Comparison of ENCODE assay signal across 10 cellular contexts in the genomic region with DNA sequence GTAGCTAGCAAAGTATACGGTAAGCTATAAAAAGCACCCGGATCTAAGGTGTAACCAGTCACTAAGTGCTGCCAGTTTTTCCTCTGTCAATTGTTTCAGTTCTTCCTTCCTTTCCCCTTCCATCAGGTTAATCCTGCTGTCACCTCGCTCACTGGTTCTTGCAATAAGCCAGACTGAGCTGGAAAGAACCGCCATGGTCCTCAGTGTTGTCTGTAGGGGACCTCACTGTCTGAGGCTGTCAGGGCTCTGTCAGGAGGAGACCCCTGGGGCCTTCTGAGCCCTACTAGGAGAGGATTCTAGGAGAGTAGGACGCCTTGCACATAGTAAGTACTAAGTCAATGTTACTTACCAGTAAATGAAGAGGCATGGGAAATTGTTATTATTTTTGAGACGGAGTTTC. TPM values are rescaled to one million over a fixed set of nuclear protein-coding genes. Genes with fewer than 3 reads are reported as not detected.
DNase-seq lines count a peak whose midpoint lies in the region; ATAC-seq and TF ChIP-seq lines count a peak whose summit lies in the region.
"Had no signal": no experiment of that assay in that cellular context is flagged by ENCODE, and none has a peak within 500 bp of the region (broad histone marks: within the 10 kb centered on the region; RNA-seq: fewer than 3 reads in every experiment).

No MANE protein-coding gene starts in this region.

- 80 to 83% (median 82%) methylated on average over 6 of the region's 6 CpGs for WGBS in ovary, 3 donors

- H3K9ac ChIP-seq in colonic mucosa (ENCODE audit: low read depth in 2 of 2, low read length in 2 of 2) = peak overlapping the region in 1 of 2 donors; percentile 27

- H3K27me3 ChIP-seq in GM23338 (ENCODE audit: insufficient read depth) (no peaks in the 10 kb centered on the region), ovary (no peaks in the 10 kb centered on the region), colonic mucosa (no peaks in the 10 kb centered on the region)

- intact Hi-C loops in ovary (cut with DNase I) (no loop called here), colonic mucosa (cut with DNase I) (loop anchor here (10.0 kb wide), 1 partner anchor 196 kb away; no protein-coding TSS in a partner anchor)

- no peaks in the 10 kb centered on the region for H3K9me2 ChIP-seq in GM23338 (ENCODE audit: insufficient read depth)

- ATAC-seq in GM23338 = no peak

- H2AFZ ChIP-seq in GM23338 = no peak overlapping the region

- H3K4me2 ChIP-seq in GM23338 = peak overlapping the region; percentile 88

- no peak for TF ChIP-seq POLR2A in ovary (IDR thresholded peaks at IDR 0.05)

- peaks cover 50% of the 10 kb centered on the region for H3K79me2 ChIP-seq in GM23338 (replicated peaks; ENCODE audit: insufficient read depth)

- H3K27ac ChIP-seq in GM23338 (ENCODE audit: low read depth) (no peak overlapping the region), ovary (no peak overlapping the region), colonic mucosa (no peak overlapping the region)

- H3K36me3 Mint-ChIP-seq in GM23338 (ENCODE audit: low read depth) (peaks cover 28% of the 10 kb centered on the region), mesothelial cell of epicardium (peaks cover 6% of the 10 kb centered on the region)
- peaks cover 47% of the 10 kb centered on the region for H3K36me3 Mint-ChIP-seq in activated naive CD8-positive, alpha-beta T cell treated with anti-CD3 and anti-CD28 coated beads for 36 hours

- TF ChIP-seq CTCF in AG04449 (IDR thresholded peaks at IDR 0.05; ENCODE audit: insufficient read depth, low read length, missing control alignments) (no peak), GM23338 (conservative IDR thresholded peaks at IDR 0.05; ENCODE audit: low read depth in 2 of 2) (no peak), mesothelial cell of epicardium (IDR thresholded peaks at IDR 0.05; ENCODE audit: unreplicated experiment) (no peak), ovary (IDR thresholded peaks at IDR 0.05) (no peak), colonic mucosa (IDR thresholded peaks at IDR 0.05) (no peak)

- H3K4me3 Mint-ChIP-seq in GM23338 (peak overlapping the region; percentile 98), mesothelial cell of epicardium (peak overlapping the region; percentile 99)
- peak overlapping the region; percentile 100 for H3K4me3 Mint-ChIP-seq in activated naive CD8-positive, alpha-beta T cell treated with anti-CD3 and anti-CD28 coated beads for 36 hours

- peaks cover 5% of the 10 kb centered on the region for H3K36me3 ChIP-seq in GM23338 (ENCODE audit: insufficient read depth)
- H3K36me3 ChIP-seq in ovary = no peaks in the 10 kb centered on the region
- H3K36me3 ChIP-seq in colonic mucosa = no peaks in the 10 kb centered on the region

- no peak overlapping the region for H3K27ac Mint-ChIP-seq in GM23338
- H3K27ac Mint-ChIP-seq in activated naive CD8-positive, alpha-beta T cell treated with anti-CD3 and anti-CD28 coated beads for 36 hours = peak overlapping the region; percentile 84
- peak overlapping the region; percentile 83 for H3K27ac Mint-ChIP-seq in mesothelial cell of epicardium

- H3K27me3 Mint-ChIP-seq in GM23338 (ENCODE audit: insufficient read depth, low read depth, poor library complexity) (peaks cover 18% of the 10 kb centered on the region), mesothelial cell of epicardium (ENCODE audit: low read depth) (no peaks in the 10 kb centered on the region)
- H3K27me3 Mint-ChIP-seq in activated naive CD8-positive, alpha-beta T cell treated with anti-CD3 and anti-CD28 coated beads for 36 hours = no peaks in the 10 kb centered on the region

- no peaks in the 10 kb centered on the region; the same call in 1 of the 2 replicates for H4K20me1 ChIP-seq in GM23338 (replicated peaks; ENCODE audit: insufficient read depth)

- peaks cover 14% of the 10 kb centered on the region; the same call in 1 of the 2 replicates for H3F3A ChIP-seq in GM23338 (replicated peaks; ENCODE audit: low read depth)

- POLR2A ChIA-PET in AG04449 (lab: Yijun Ruan, JAX) = interaction anchor here (2.8 kb wide), 1 partner anchor 11 kb away, joined by 20 read pairs; no protein-coding TSS in a partner anchor

- H3K4me3 ChIP-seq in AG04449 (ENCODE audit: low read depth, low read length) (peak overlapping the region; percentile 93), GM23338 (peak overlapping the region; percentile 95), ovary (no peak overlapping the region), colonic mucosa (no peak overlapping the region)

- H3K9me3 Mint-ChIP-seq in GM23338 (peaks cover 19% of the 10 kb centered on the region), mesothelial cell of epicardium (peaks cover 7% of the 10 kb centered on the region)
- peaks cover 6% of the 10 kb centered on the region for H3K9me3 Mint-ChIP-seq in activated naive CD8-positive, alpha-beta T cell treated with anti-CD3 and anti-CD28 coated beads for 36 hours

- peaks cover 8% of the 10 kb centered on the region for H3K4me1 Mint-ChIP-seq in GM23338
- H3K4me1 Mint-ChIP-seq in activated naive CD8-positive, alpha-beta T cell treated with anti-CD3 and anti-CD28 coated beads for 36 hours = peaks cover 49% of the 10 kb centered on the region
- peaks cover 33% of the 10 kb centered on the region for H3K4me1 Mint-ChIP-seq in mesothelial cell of epicardium

- DNase-seq in AG04449 (ENCODE audit: low read depth, low spot score) (no peak), GM23338 (ENCODE audit: low spot score) (no peak), mesothelial cell of epicardium (ENCODE audit: low spot score in 2 of 2, unreplicated experiment in 2 of 2) (no peak), ovary (no peak), HT-29 (ENCODE audit: low spot score) (no peak), colonic mucosa (no peak)
- DNase-seq in activated naive CD8-positive, alpha-beta T cell treated with anti-CD3 and anti-CD28 coated beads for 36 hours = no peak
- DNase-seq in stimulated activated CD4-positive, alpha-beta T cell treated with anti-CD3 and anti-CD28 coated beads, Interleukin-12 subunit alpha, Interleukin-12 subunit beta, amount 100 ng/mL, for 4 hours = no peak
- DNase-seq: cerebellar nuclear complex, NCI-H187 treated with DMSO at 0.1 percent for 48 hours had no signal

- CTCF ChIA-PET in AG04449 (lab: Yijun Ruan, JAX) = interaction anchor here (1.2 to 3.7 kb wide), 5 partner anchors 9 to 393 kb away, joined by 3 to 12 read pairs (median 3); no protein-coding TSS in a partner anchor

- TF ChIP-seq EP300 in ovary (IDR thresholded peaks at IDR 0.05) = no peak

- H3K4me1 ChIP-seq in GM23338 (ENCODE audit: insufficient read depth) (peaks cover 10% of the 10 kb centered on the region; the same call in 1 of the 2 replicates), ovary (ENCODE audit: insufficient read depth) (peaks cover 3% of the 10 kb centered on the region), colonic mucosa (peaks cover 8% of the 10 kb centered on the region)

- H3K9me3 ChIP-seq in ovary (no peaks in the 10 kb centered on the region), colonic mucosa (no peaks in the 10 kb centered on the region)

TF ChIP-seq in GM23338, 12 proteins besides CTCF, POLR2A, EP300 and RAD21 (continues in another document):
- no peak for TF ChIP-seq ZNF114 (CRISPR knock-in tag; IDR thresholded peaks at IDR 0.05)
- TF ChIP-seq CREB1 (CRISPR knock-in tag; IDR thresholded peaks at IDR 0.05; ENCODE audit: low read depth) = no peak
- no peak for TF ChIP-seq EZH2 (IDR thresholded peaks at IDR 0.05; ENCODE audit: low read depth, unreplicated experiment)
- TF ChIP-seq STAT1 (IDR thresholded peaks at IDR 0.05; ENCODE audit: unreplicated experiment) = no peak
- no peak for TF ChIP-seq EZH2phosphoT487 (IDR thresholded peaks at IDR 0.05; ENCODE audit: unreplicated experiment)

RNA-seq across cellular contexts. Expression of a gene that starts 1.4 kb away (rescaled TPM):
- 10.7 and 13.3 TPM in 2 replicates for total RNA-seq in GM23338 (2014; rRNA removed; shearing (Covaris generic))
- polyA plus RNA-seq in GM23338 (2016; fragmentation: Nextera tagmentation; extraction: Ambion mirVana) (9.0 and 9.6 TPM in 2 replicates), ovary (10 to 100 TPM; 13.2 to 14.8 TPM)
- total RNA-seq in activated naive CD8-positive, alpha-beta T cell treated with anti-CD3 and anti-CD28 coated beads for 36 hours = 10 to 100 TPM; 42.1 to 42.4 TPM
- total RNA-seq in mesothelial cell of epicardium (26.2 to 26.7 TPM (median 26.6 TPM) in 3 replicates), ovary (10 to 100 TPM; 12.5 to 25.6 (median 19.1) TPM), colonic mucosa (10 to 100 TPM; 34.2 to 36.4 TPM)
- 13.5 and 23.9 TPM in 2 replicates for total RNA-seq in HT-29 (2014; rRNA removed; shearing (Covaris generic))

RNA-seq across cellular contexts. Expression of a gene that starts 23.0 kb away (rescaled TPM):
- 62.9 and 63.5 TPM in 2 replicates for total RNA-seq in GM23338 (2014; rRNA removed; shearing (Covaris generic))
- polyA plus RNA-seq in GM23338 (2016; fragmentation: Nextera tagmentation; extraction: Ambion mirVana) = 11.9 and 12.7 TPM in 2 replicates
- 10 to 100 TPM; 38.1 to 41.3 TPM for total RNA-seq in activated naive CD8-positive, alpha-beta T cell treated with anti-CD3 and anti-CD28 coated beads for 36 hours
- total RNA-seq in mesothelial cell of epicardium = 50.7 to 51.9 TPM (median 51.3 TPM) in 3 replicates
- 10 to 100 TPM; 30.3 to 71.1 (median 47.4) TPM for total RNA-seq in ovary
- polyA plus RNA-seq in ovary = 10 to 100 TPM; 27.1 to 27.6 TPM
- 17.1 and 18.6 TPM in 2 replicates for total RNA-seq in HT-29 (2014; rRNA removed; shearing (Covaris generic))
- total RNA-seq in colonic mucosa = 10 to 100 TPM; 24.7 to 46.6 TPM

Comparison
In these comparisons a context has a peak if more than half of its experiments do, and no peak if none do; other contexts are left out.
1. H3K4me3 ChIP-seq: peak in AG04449 (single experiment) and GM23338 (single experiment); none in ovary (single experiment) and colonic mucosa (single experiment).
2. Peak in every context shown above with its lines, with median percentiles within 50 percentile points of each other: H3K4me3 Mint-ChIP-seq.